6 cellular contexts compared by ENCODE assay signal in the genomic region with DNA sequence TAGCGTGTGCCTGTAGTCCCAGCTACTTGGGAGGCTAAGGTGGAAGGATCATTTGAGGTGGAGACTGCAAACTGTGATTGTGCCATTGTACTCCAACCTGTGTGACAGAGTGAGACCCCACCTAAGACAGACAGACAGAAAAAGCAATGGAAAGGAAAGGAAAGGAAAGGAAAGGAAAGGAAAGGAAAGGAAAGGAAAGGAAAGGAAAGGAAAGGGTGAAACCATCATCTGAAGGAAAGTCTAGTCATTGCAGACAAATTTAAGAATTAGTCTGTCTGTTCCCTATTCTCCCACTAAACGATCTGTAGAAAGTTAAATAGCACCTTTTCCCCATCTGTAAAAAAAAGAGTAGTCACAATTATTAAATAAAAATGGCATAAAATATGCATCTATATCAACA.
"Had no signal": no experiment of that assay in that cellular context is flagged by ENCODE, and none has a peak within 500 bp of the region (broad histone marks: within the 10 kb centered on the region; RNA-seq: fewer than 3 reads in every experiment).

No MANE protein-coding gene starts in this region.

- DNase-seq: KBM-7, KG1 had no signal

- H3K9ac ChIP-seq: KMS-11 had no signal

- H3K27ac ChIP-seq: HL-60, KMS-11 had no signal

- ATAC-seq: HepG2, K562 had no signal

- H3K4me2 ChIP-seq: KMS-11 had no signal

- H3K4me3 ChIP-seq: K562 had no signal
